In the genomic region with DNA sequence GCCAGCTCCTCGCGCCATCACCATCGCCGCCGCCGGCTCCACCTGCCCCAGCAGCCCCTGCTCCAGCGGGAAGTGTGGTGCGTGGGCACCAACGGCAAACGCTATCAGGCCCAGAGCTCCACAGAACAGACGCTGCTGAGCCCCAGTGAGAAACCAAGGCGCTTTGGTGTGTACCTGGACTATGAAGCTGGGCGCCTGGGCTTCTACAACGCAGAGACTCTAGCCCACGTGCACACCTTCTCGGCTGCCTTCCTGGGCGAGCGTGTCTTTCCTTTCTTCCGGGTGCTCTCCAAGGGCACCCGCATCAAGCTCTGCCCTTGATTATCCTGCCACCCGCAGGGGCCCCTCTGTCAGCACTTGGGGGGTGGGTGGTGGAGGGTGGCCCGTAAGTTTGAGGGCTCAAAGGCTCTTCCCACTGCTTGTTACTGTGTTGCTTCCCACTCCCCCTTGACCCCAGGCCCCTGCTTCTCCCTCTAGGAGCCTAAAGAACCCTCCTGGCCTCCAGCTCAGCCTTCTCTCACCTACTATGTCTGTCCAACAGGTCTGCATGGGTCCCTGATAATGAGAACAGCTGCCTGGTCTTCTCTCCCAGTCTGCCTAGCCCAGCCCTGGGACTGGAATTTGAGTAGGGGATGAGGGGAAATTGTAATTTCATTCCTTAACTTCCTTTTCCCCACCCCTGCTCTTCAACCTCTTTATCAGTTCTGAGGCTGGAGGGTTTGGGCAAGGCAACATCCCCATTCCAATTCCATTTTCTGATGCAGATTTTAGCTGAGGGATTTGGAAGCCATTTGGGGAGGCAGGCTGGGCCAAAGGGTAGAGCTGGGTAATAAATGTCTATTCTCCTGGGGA, we compare ENCODE assay signal across 11 cellular contexts. TPM values are rescaled to one million over a fixed set of nuclear protein-coding genes. Genes with fewer than 3 reads are reported as not detected.
A peak's percentile ranks its signal among the peaks of the same experiment; 100 is the strongest.
DNase-seq lines count a peak whose midpoint lies in the region; ATAC-seq and TF ChIP-seq lines count a peak whose summit lies in the region.
"Had no signal": no experiment of that assay in that cellular context is flagged by ENCODE, and none has a peak within 500 bp of the region (broad histone marks: within the 10 kb centered on the region; RNA-seq: fewer than 3 reads in every experiment).

No MANE protein-coding gene starts in this region.

- H3K27me3 Mint-ChIP-seq in WTC11 (ENCODE audit: low read depth), result no peaks in the 10 kb centered on the region

- peaks cover 9% of the 10 kb centered on the region for H3K4me1 ChIP-seq in ACC112 (ENCODE audit: control insufficient read depth, insufficient read depth, low read length, unreplicated experiment)
- H3K4me1 ChIP-seq in lower lobe of right lung, result no peaks in the 10 kb centered on the region

- no peaks in the 10 kb centered on the region for H3K9me3 ChIP-seq in lower lobe of right lung

- H3K27me3 ChIP-seq in ACC112 (ENCODE audit: insufficient read depth, low read length), result no peaks in the 10 kb centered on the region
- H3K27me3 ChIP-seq in lower lobe of right lung (ENCODE audit: low read depth), result no peaks in the 10 kb centered on the region

- H3K4me3 Mint-ChIP-seq in WTC11, result no peak overlapping the region
- H3K4me3 Mint-ChIP-seq: CD8-positive, alpha-beta T cell had no signal

- DNase-seq in WTC11 (ENCODE audit: low spot score) (no peak), lower lobe of right lung (no peak), iPS-NIHi7 (ENCODE audit: extremely low spot score) (no peak), SK-N-DZ (ENCODE audit: low spot score) (no peak), GM13977 (ENCODE audit: low spot score) (no peak)
- DNase-seq: CD8-positive, alpha-beta T cell; islet precursor cell; NCI-H2227 treated with DMSO at 0.1 percent for 48 hours had no signal

- in situ Hi-C loops in GM18951 (cut with MboI; ENCODE audit: low sequenced_read_pairs, unreplicated experiment), result no loop called here
- in situ Hi-C loops in GM13977 (cut with MboI; ENCODE audit: low pct_unique_long_range_greater_than_20kb, low sequenced_read_pairs, unreplicated experiment), result no loop called here

- peak; percentile 25 for ATAC-seq in WTC11
- peak; percentile 7 to 10 for ATAC-seq in lower lobe of right lung
- ATAC-seq in HG02763 (IDR thresholded peaks at IDR 0.05; ENCODE audit: unreplicated experiment), result no peak
- ATAC-seq: CD8-positive, alpha-beta T cell had no signal

- intact Hi-C loops in lower lobe of right lung (cut with DNase I), result no loop called here

- H3K9me3 Mint-ChIP-seq in WTC11, result no peaks in the 10 kb centered on the region
- H3K9me3 Mint-ChIP-seq: CD8-positive, alpha-beta T cell had no signal

- H3K4me1 Mint-ChIP-seq in WTC11, result peaks cover 18% of the 10 kb centered on the region

- POLR2A ChIA-PET in WTC11 (lab: Charles Lee), result interaction anchor here (0.8 to 1.8 kb wide), 3 partner anchors 11 to 39 kb away, joined by 3 to 7 read pairs (median 4); partner anchors contain the start of gene TRIM41

- peak; percentile 48 for TF ChIP-seq POLR2A in GM18951 (IDR thresholded peaks at IDR 0.05; ENCODE audit: extremely low read depth, insufficient read depth, insufficient read length)

- no peak for TF ChIP-seq CTCF in WTC11 (IDR thresholded peaks at IDR 0.05)
- no peak for TF ChIP-seq CTCF in lower lobe of right lung (IDR thresholded peaks at IDR 0.05)
- no peak for TF ChIP-seq CTCF in GM13977 (IDR thresholded peaks at IDR 0.05; ENCODE audit: extremely low read depth, insufficient read depth, missing control alignments)

- H3K27ac ChIP-seq in ACC112 (ENCODE audit: low read depth, low read length) (peak overlapping the region; percentile 7; the same call in 1 of the 2 replicates), lower lobe of right lung (no peak overlapping the region)

- H3K36me3 ChIP-seq in ACC112 (ENCODE audit: insufficient read depth, low read length), result peaks cover 44% of the 10 kb centered on the region
- H3K36me3 ChIP-seq in lower lobe of right lung, result peaks cover 93% of the 10 kb centered on the region

- peaks cover 61% of the 10 kb centered on the region for H3K36me3 Mint-ChIP-seq in WTC11

- peaks cover 21% of the 10 kb centered on the region for H3K79me2 ChIP-seq in ACC112 (ENCODE audit: control insufficient read depth, insufficient read depth, low read length, unreplicated experiment)

- peak overlapping the region; percentile 68 for H3K27ac Mint-ChIP-seq in WTC11

- H2AFZ ChIP-seq in ACC112 (ENCODE audit: low read length, unreplicated experiment), result no peak overlapping the region

- H3K4me3 ChIP-seq in ACC112 (ENCODE audit: low read depth, low read length), result no peak overlapping the region
- no peak overlapping the region for H3K4me3 ChIP-seq in lower lobe of right lung

- CTCF ChIA-PET in WTC11 (lab: Charles Lee), result interaction anchor here (1.7 kb wide), 1 partner anchor 40 kb away, joined by 3 read pairs; no protein-coding TSS in a partner anchor

TF ChIP-seq in WTC11, 78 proteins besides CTCF, POLR2A, EP300 and RAD21 (continues in another document):
- TF ChIP-seq NFATC4 (CRISPR knock-in tag; IDR thresholded peaks at IDR 0.05) (peak; percentile 83), PRRX2 (CRISPR knock-in tag; IDR thresholded peaks at IDR 0.05) (peak; percentile 53; the same call in 1 of the 2 replicates), MXD4 (CRISPR knock-in tag; IDR thresholded peaks at IDR 0.05; ENCODE audit: borderline replicate concordance) (no peak)
- TF ChIP-seq, protein P1, sequence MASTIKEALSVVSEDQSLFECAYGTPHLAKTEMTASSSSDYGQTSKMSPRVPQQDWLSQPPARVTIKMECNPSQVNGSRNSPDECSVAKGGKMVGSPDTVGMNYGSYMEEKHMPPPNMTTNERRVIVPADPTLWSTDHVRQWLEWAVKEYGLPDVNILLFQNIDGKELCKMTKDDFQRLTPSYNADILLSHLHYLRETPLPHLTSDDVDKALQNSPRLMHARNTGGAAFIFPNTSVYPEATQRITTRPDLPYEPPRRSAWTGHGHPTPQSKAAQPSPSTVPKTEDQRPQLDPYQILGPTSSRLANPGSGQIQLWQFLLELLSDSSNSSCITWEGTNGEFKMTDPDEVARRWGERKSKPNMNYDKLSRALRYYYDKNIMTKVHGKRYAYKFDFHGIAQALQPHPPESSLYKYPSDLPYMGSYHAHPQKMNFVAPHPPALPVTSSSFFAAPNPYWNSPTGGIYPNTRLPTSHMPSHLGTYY (CRISPR knock-in tag; IDR thresholded peaks at IDR 0.05), result peak; percentile 44; the same call in 1 of the 2 replicates
- TF ChIP-seq, protein P2, sequence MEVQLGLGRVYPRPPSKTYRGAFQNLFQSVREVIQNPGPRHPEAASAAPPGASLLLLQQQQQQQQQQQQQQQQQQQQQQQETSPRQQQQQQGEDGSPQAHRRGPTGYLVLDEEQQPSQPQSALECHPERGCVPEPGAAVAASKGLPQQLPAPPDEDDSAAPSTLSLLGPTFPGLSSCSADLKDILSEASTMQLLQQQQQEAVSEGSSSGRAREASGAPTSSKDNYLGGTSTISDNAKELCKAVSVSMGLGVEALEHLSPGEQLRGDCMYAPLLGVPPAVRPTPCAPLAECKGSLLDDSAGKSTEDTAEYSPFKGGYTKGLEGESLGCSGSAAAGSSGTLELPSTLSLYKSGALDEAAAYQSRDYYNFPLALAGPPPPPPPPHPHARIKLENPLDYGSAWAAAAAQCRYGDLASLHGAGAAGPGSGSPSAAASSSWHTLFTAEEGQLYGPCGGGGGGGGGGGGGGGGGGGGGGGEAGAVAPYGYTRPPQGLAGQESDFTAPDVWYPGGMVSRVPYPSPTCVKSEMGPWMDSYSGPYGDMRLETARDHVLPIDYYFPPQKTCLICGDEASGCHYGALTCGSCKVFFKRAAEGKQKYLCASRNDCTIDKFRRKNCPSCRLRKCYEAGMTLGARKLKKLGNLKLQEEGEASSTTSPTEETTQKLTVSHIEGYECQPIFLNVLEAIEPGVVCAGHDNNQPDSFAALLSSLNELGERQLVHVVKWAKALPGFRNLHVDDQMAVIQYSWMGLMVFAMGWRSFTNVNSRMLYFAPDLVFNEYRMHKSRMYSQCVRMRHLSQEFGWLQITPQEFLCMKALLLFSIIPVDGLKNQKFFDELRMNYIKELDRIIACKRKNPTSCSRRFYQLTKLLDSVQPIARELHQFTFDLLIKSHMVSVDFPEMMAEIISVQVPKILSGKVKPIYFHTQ (CRISPR knock-in tag; IDR thresholded peaks at IDR 0.05), result peak; percentile 72; the same call in 1 of the 2 replicates
- TF ChIP-seq, protein P3, sequence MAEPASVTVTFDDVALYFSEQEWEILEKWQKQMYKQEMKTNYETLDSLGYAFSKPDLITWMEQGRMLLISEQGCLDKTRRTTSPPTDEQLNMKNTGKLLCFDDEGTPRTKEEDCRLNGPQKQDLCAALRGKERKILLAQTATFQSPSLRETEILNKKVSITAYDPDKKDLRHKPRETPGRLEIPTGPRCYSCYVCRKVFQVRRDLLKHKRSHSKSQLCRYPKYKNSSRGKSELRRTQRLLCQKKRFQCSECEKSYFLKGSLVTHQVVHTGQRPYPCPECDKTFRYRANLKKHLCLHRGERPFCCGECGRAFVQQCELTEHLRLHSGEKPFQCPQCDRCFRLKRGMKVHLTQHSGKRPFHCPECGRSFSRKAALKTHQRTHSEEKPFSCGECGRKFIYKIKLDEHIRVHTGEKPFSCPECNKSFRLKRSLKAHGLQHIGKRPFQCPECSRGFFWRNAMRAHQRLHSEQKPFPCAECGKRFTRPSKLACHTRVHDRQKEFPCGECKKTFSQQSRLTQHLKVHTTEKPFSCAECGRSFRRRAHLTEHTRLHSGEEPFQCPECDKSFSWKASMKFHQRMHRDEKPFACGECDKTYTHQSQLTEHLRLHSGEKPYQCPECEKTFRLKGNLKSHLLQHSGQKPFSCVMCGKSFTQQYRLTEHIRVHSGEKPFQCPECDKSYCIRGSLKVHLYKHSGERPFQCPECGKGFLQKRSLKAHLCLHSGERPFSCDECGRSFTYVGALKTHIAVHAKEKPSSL (CRISPR knock-in tag; conservative IDR thresholded peaks at IDR 0.05), result peak; percentile 85

RNA-seq across cellular contexts. Expression of gene RACK1, which starts 9.0 kb away (rescaled TPM):
- 2,360 to 2,535 TPM (median 2,479 TPM) in 3 replicates for total RNA-seq in WTC11 (2021)
- 1,202 TPM for total RNA-seq in lower lobe of right lung
- polyA plus RNA-seq in SK-N-DZ (2014; cell fraction: cytosol; rRNA removed), result 4,590 and 4,863 TPM in 2 replicates
- polyA plus RNA-seq in SK-N-DZ (2014; cell fraction: nucleus; rRNA removed), result 2,745 and 2,800 TPM in 2 replicates

RNA-seq across cellular contexts. Expression of gene TRIM41, which starts 11.6 kb away (rescaled TPM):
- total RNA-seq in WTC11 (2021), result 31.9 to 33.5 TPM (median 32.2 TPM) in 3 replicates
- total RNA-seq in lower lobe of right lung, result 29.1 TPM
- polyA plus RNA-seq in SK-N-DZ (2014; cell fraction: cytosol; rRNA removed), result 12.7 and 19.2 TPM in 2 replicates
- polyA plus RNA-seq in SK-N-DZ (2014; cell fraction: nucleus; rRNA removed), result 56.8 and 82.1 TPM in 2 replicates

RNA-seq across cellular contexts. Expression of gene TRIM52, which starts 26.3 kb away (rescaled TPM):
- total RNA-seq in WTC11 (2021) (7.8 to 10.1 TPM (median 8.7 TPM) in 3 replicates), lower lobe of right lung (20.8 TPM)
- polyA plus RNA-seq in SK-N-DZ (2014; cell fraction: cytosol; rRNA removed), result 18.3 TPM in 2 replicates
- polyA plus RNA-seq in SK-N-DZ (2014; cell fraction: nucleus; rRNA removed), result 31.7 and 40.4 TPM in 2 replicates

RNA-seq across cellular contexts. Expression of gene TRIM7, which starts 29.7 kb away (rescaled TPM):
- total RNA-seq in WTC11 (2021) (0.64 to 1.4 TPM (median 0.98 TPM) in 3 replicates), lower lobe of right lung (4.3 TPM)
- 0.17 and 1.8 TPM in 2 replicates for polyA plus RNA-seq in SK-N-DZ (2014; cell fraction: cytosol; rRNA removed)
- 2.4 and 4.4 TPM in 2 replicates for polyA plus RNA-seq in SK-N-DZ (2014; cell fraction: nucleus; rRNA removed)
